ENCODE assay signal across 8 cellular contexts in the genomic region with DNA sequence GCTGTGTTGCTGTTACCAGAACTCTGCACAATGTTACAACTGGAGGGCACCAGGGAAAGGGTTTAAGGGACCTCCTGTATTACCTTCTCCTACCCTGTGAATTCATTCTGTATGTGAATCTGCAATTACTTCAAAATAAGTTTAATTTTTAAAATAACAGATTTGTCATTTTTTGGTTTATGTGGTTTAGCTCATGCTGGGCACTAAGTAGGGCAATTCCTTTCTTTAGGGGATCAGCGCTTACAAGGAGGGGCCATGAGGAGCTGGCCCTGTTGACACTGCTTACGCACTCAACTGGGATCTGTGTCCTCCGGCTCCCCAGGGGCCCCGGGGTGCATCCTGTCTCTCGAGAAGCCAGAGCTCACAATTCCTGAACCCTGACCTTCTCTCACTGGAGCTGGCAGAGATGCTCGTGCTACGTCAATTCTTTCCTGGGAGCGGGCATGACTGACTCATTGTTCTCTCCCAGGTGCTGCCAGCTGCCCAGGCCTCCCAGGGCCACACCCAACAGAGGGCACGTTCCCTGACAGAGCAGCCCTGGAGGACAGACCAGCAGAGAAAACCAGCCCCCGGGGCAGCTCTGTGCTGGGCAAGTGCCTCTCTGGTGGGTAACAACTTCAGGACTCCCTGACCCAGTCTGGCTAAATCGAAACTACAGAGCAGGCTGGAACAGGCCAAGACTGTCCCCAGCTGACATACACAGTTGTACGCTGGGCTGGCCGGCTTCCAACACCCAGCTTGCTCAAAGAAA. TPM values are rescaled to one million over a fixed set of nuclear protein-coding genes. Genes with fewer than 3 reads are reported as not detected.
DNase-seq lines count a peak whose midpoint lies in the region; ATAC-seq, FAIRE-seq and TF ChIP-seq lines count a peak whose summit lies in the region.

No MANE protein-coding gene starts in this region.

- H3K36me3 ChIP-seq in Panc1 (ENCODE audit: control insufficient read depth, insufficient read depth, low read length) = no peaks in the 10 kb centered on the region

- no peak for FAIRE-seq in GM12891 (lab: Jason Lieb, UNC)

- peak overlapping the region in 5 of 7 donors; percentile 2 to 76 (median 48) for H3K27ac Mint-ChIP-seq in CD14-positive monocyte
- peak overlapping the region; percentile 94 for H3K27ac Mint-ChIP-seq in osteocyte (ENCODE audit: unreplicated experiment)
- H3K27ac Mint-ChIP-seq in activated T-helper 1 cell treated with anti-CD3 and anti-CD28 coated beads, Interleukin-12 subunit alpha, Interleukin-12 subunit beta, Interleukin-2, Interleukin-4 antibody, amounts not matched to agents 30 ng/mL and 10 ng/mL and 1 ng/mL, durations not matched to agents 14 hours and 24 hours and 36 hours = no peak overlapping the region

- DNase-seq in CD14-positive monocyte (ENCODE audit: low spot score) (no peak), Panc1 (ENCODE audit: low read depth, low spot score) (peak; percentile 60), fibroblast of the conjunctiva (ENCODE audit: low read depth) (peak; percentile 45), osteocyte (ENCODE audit: extremely low spot score, unreplicated experiment) (peak; percentile 93), NCI-H2171 (lab: John Stamatoyannopoulos, UW) (no peak), GM12891 (ENCODE audit: insufficient read length, low spot score) (no peak)
- DNase-seq in activated T-helper 1 cell treated with anti-CD3 and anti-CD28 coated beads, Interleukin-12 subunit alpha, Interleukin-12 subunit beta, Interleukin-2, Interleukin-4 antibody, amounts not matched to agents 30 ng/mL and 10 ng/mL and 1 ng/mL, durations not matched to agents 14 hours and 24 hours and 36 hours (ENCODE audit: low spot score) = no peak

- H3K4me3 Mint-ChIP-seq in CD14-positive monocyte = no peak overlapping the region
- H3K4me3 Mint-ChIP-seq in osteocyte (ENCODE audit: unreplicated experiment) = peak overlapping the region; percentile 40
- no peak overlapping the region for H3K4me3 Mint-ChIP-seq in activated T-helper 1 cell treated with anti-CD3 and anti-CD28 coated beads, Interleukin-12 subunit alpha, Interleukin-12 subunit beta, Interleukin-2, Interleukin-4 antibody, amounts not matched to agents 30 ng/mL and 10 ng/mL and 1 ng/mL, durations not matched to agents 14 hours and 24 hours and 36 hours

- POLR2A ChIA-PET in Panc1 (lab: Charles Lee) = interaction anchor here (0.6 kb wide), 1 partner anchor 32 kb away, joined by 4 read pairs; no protein-coding TSS in a partner anchor

- H3K4me1 Mint-ChIP-seq in CD14-positive monocyte (peaks cover 20% of the 10 kb centered on the region), osteocyte (ENCODE audit: unreplicated experiment) (peaks cover 83% of the 10 kb centered on the region)
- H3K4me1 Mint-ChIP-seq in activated T-helper 1 cell treated with anti-CD3 and anti-CD28 coated beads, Interleukin-12 subunit alpha, Interleukin-12 subunit beta, Interleukin-2, Interleukin-4 antibody, amounts not matched to agents 30 ng/mL and 10 ng/mL and 1 ng/mL, durations not matched to agents 14 hours and 24 hours and 36 hours (ENCODE audit: low read depth) = no peaks in the 10 kb centered on the region

- H3K27me3 Mint-ChIP-seq in CD14-positive monocyte (ENCODE audit: low read depth in 3 of 3) (no peaks in the 10 kb centered on the region), osteocyte (ENCODE audit: unreplicated experiment) (no peaks in the 10 kb centered on the region)
- peaks cover 2% of the 10 kb centered on the region for H3K27me3 Mint-ChIP-seq in activated T-helper 1 cell treated with anti-CD3 and anti-CD28 coated beads, Interleukin-12 subunit alpha, Interleukin-12 subunit beta, Interleukin-2, Interleukin-4 antibody, amounts not matched to agents 30 ng/mL and 10 ng/mL and 1 ng/mL, durations not matched to agents 14 hours and 24 hours and 36 hours (ENCODE audit: insufficient read depth)

- CTCF ChIA-PET in Panc1 (lab: Charles Lee) = no interaction called here

- H3K4me1 ChIP-seq in Panc1 (ENCODE audit: control insufficient read depth, insufficient read depth, low read length) = peaks cover 42% of the 10 kb centered on the region

- H3K9me3 ChIP-seq in Panc1 (ENCODE audit: control insufficient read depth, insufficient read depth, low read depth, low read length) = no peaks in the 10 kb centered on the region

- TF ChIP-seq POLR2A in GM12891 (IDR thresholded peaks at IDR 0.05; ENCODE audit: low read depth, low read length) = no peak

- H3K36me3 Mint-ChIP-seq in CD14-positive monocyte = peaks cover 19 to 46% of the 10 kb centered on the region in 2 donors
- peaks cover 20% of the 10 kb centered on the region for H3K36me3 Mint-ChIP-seq in osteocyte (ENCODE audit: unreplicated experiment)
- no peaks in the 10 kb centered on the region for H3K36me3 Mint-ChIP-seq in activated T-helper 1 cell treated with anti-CD3 and anti-CD28 coated beads, Interleukin-12 subunit alpha, Interleukin-12 subunit beta, Interleukin-2, Interleukin-4 antibody, amounts not matched to agents 30 ng/mL and 10 ng/mL and 1 ng/mL, durations not matched to agents 14 hours and 24 hours and 36 hours (ENCODE audit: low read depth)

- in situ Hi-C loops in Panc1 (cut with HindIII; ENCODE audit: low pct_unique_long_range_greater_than_20kb, low sequenced_read_pairs) = no loop called here

- H3K27me3 ChIP-seq in Panc1 (ENCODE audit: control insufficient read depth, insufficient read depth, low read length) = no peaks in the 10 kb centered on the region

- peak overlapping the region; percentile 67 for H3K27ac ChIP-seq in Panc1 (ENCODE audit: low read length)

- H3K9me3 Mint-ChIP-seq in CD14-positive monocyte = no peaks in the 10 kb centered on the region
- no peaks in the 10 kb centered on the region for H3K9me3 Mint-ChIP-seq in osteocyte (ENCODE audit: unreplicated experiment)
- H3K9me3 Mint-ChIP-seq in activated T-helper 1 cell treated with anti-CD3 and anti-CD28 coated beads, Interleukin-12 subunit alpha, Interleukin-12 subunit beta, Interleukin-2, Interleukin-4 antibody, amounts not matched to agents 30 ng/mL and 10 ng/mL and 1 ng/mL, durations not matched to agents 14 hours and 24 hours and 36 hours = no peaks in the 10 kb centered on the region

- TF ChIP-seq CTCF in CD14-positive monocyte (IDR thresholded peaks at IDR 0.05) (no peak), Panc1 (IDR thresholded peaks at IDR 0.05) (no peak), osteocyte (IDR thresholded peaks at IDR 0.05) (no peak)

- BruUV-seq in Panc1 (replicated peaks; lab: Mats Ljungman, UMichigan) = no TSS peak

- intact Hi-C loops in CD14-positive monocyte (cut with micrococcal nuclease) = no loop called here
- intact Hi-C loops in Panc1 (cut with micrococcal nuclease; ENCODE audit: unreplicated experiment) = no loop called here
- intact Hi-C loops in activated T-helper 1 cell treated with anti-CD3 and anti-CD28 coated beads, Interleukin-12 subunit alpha, Interleukin-12 subunit beta, Interleukin-2, Interleukin-4 antibody, amounts not matched to agents 30 ng/mL and 10 ng/mL and 1 ng/mL, durations not matched to agents 14 hours and 24 hours and 36 hours (cut with micrococcal nuclease) = no loop called here

- ATAC-seq in Panc1 (peak; percentile 88), HG03521 (IDR thresholded peaks at IDR 0.05; ENCODE audit: unreplicated experiment) (no peak)

- peak overlapping the region in 1 of 2 experiments; percentile 30; a peak in 3 of 4 replicates for H3K4me3 ChIP-seq in Panc1 (ENCODE audit: low read depth in 2 of 2, low read length in 2 of 2)

TF ChIP-seq in GM12891, 5 proteins besides CTCF, POLR2A, EP300 and RAD21:
- no peak for TF ChIP-seq POLR2AphosphoS5 (IDR thresholded peaks at IDR 0.05; ENCODE audit: low read depth, low read length)
- TF ChIP-seq TAF1 (IDR thresholded peaks at IDR 0.05; ENCODE audit: low read depth, low read length) = no peak
- TF ChIP-seq SPI1 (IDR thresholded peaks at IDR 0.05; ENCODE audit: low read depth, low read length) = no peak
- TF ChIP-seq PAX5 (IDR thresholded peaks at IDR 0.05; ENCODE audit: insufficient read depth, low read length, severe bottlenecking) = no peak
- TF ChIP-seq POU2F2 (IDR thresholded peaks at IDR 0.05; ENCODE audit: low read depth, low read length) = no peak

RNA-seq across cellular contexts. Expression of gene CTBP2, which starts 36.8 kb away (rescaled TPM):
- 10 to 100 TPM; 40.9 to 41.1 TPM for polyA plus RNA-seq in CD14-positive monocyte
- total RNA-seq in Panc1 (2021; ENCODE audit: unreplicated experiment) (125 TPM), osteocyte (125 and 127 TPM in 2 replicates)
- polyA plus RNA-seq in Panc1 (2012; ENCODE audit: insufficient read length) = 188 TPM
- 0.13 and 0.39 TPM in 2 replicates for total RNA-seq in activated T-helper 1 cell treated with anti-CD3 and anti-CD28 coated beads, Interleukin-12 subunit alpha, Interleukin-12 subunit beta, Interleukin-2, Interleukin-4 antibody, amounts not matched to agents 30 ng/mL and 10 ng/mL and 1 ng/mL, durations not matched to agents 14 hours and 24 hours and 36 hours
- 3.0 TPM for polyA plus RNA-seq in GM12891 (2012; ENCODE audit: low read depth, missing spikeins)

Comparison
In these comparisons a context has a peak if more than half of its experiments do, and no peak if none do; other contexts are left out.
1. DNase-seq: peak in Panc1 (single experiment), fibroblast of the conjunctiva (single experiment) and osteocyte (single experiment); none in CD14-positive monocyte (single experiment), NCI-H2171 (single experiment), activated T-helper 1 cell treated with anti-CD3 and anti-CD28 coated beads, Interleukin-12 subunit alpha, Interleukin-12 subunit beta, Interleukin-2, Interleukin-4 antibody, amounts not matched to agents 30 ng/mL and 10 ng/mL and 1 ng/mL, durations not matched to agents 14 hours and 24 hours and 36 hours (single experiment) and GM12891 (single experiment).
2. RNA of gene CTBP2, which starts 36.8 kb away (total RNA-seq): 125 TPM in Panc1 (single experiment) and 125 to 127 TPM in osteocyte; 0.13 to 0.39 TPM in activated T-helper 1 cell treated with anti-CD3 and anti-CD28 coated beads, Interleukin-12 subunit alpha, Interleukin-12 subunit beta, Interleukin-2, Interleukin-4 antibody, amounts not matched to agents 30 ng/mL and 10 ng/mL and 1 ng/mL, durations not matched to agents 14 hours and 24 hours and 36 hours; every median in the first group is over 10 times any median in the second.